9 cellular contexts compared by ENCODE assay signal in the genomic region with DNA sequence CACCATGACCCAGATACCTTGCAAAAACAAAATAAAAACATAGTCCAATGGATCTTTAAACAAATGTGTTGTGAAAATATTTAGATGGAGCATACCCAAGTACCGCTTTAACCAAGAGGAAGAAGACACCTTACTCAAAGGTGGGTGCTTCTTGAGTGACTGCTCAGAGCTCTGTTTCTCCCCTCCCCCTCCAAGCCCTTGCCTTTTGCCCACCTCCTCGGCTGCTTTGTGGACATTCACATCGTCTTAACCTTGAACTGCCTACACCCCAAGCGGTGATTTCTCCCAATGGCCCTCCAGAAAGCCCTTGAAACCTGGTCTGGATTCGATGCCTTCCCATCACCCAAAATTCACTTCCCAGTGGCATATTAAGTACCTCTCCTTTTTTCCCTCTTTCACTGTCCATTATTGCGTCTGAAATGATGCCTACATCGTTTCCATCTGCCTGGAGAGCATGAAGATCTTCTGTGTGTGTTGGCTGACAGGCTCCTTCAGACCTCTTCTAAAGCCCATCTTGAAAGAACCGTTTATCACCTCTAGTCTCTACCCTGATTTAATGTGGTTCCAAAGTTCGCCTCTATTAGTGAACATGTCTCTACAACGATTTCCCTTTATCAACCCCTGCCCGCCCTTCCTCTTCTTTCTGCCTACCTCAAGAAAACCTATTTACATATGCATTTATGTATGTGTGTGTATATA. TPM values are rescaled to one million over a fixed set of nuclear protein-coding genes. Genes with fewer than 3 reads are reported as not detected.
DNase-seq lines count a peak whose midpoint lies in the region; ATAC-seq, FAIRE-seq and TF ChIP-seq lines count a peak whose summit lies in the region.
"Had no signal": no experiment of that assay in that cellular context is flagged by ENCODE, and none has a peak within 500 bp of the region (broad histone marks: within the 10 kb centered on the region; RNA-seq: fewer than 3 reads in every experiment).

No MANE protein-coding gene starts in this region.

- no peak overlapping the region for H3K4me2 ChIP-seq in endothelial cell of umbilical vein (ENCODE audit: insufficient read depth, low read length)
- H3K4me2 ChIP-seq in parathyroid adenoma (ENCODE audit: low read length): no peak overlapping the region

- H3K27ac ChIP-seq in endothelial cell of umbilical vein (ENCODE audit: insufficient read depth, low read depth, low read length) (no peak overlapping the region), parathyroid adenoma (peak overlapping the region; percentile 29), thyroid gland (no peak overlapping the region)

- intact Hi-C loops in endothelial cell of umbilical vein (cut with micrococcal nuclease) (loop anchor here (1.0 kb wide), 1 partner anchor 128 kb away; no protein-coding TSS in a partner anchor), thyroid gland (cut with DNase I) (no loop called here)

- peak; percentile 5 for DNase-seq in NCI-H748 treated with DMSO at 0.1 percent for 48 hours (lab: John Stamatoyannopoulos, UW)
- DNase-seq in endothelial cell of umbilical vein (ENCODE audit: low read depth, low spot score): no peak
- no peak for DNase-seq in cerebellar cortex (ENCODE audit: low spot score)
- DNase-seq in BE2C: no peak
- no peak for DNase-seq in thyroid gland
- DNase-seq: hippocampal formation had no signal

- POLR2A ChIA-PET in endothelial cell of umbilical vein (lab: Charles Lee): no interaction called here

- H3K9me3 ChIP-seq in ES-I3 (ENCODE audit: control insufficient read depth, insufficient read depth, low read length) (no peaks in the 10 kb centered on the region), endothelial cell of umbilical vein (replicated peaks; ENCODE audit: control insufficient read depth, insufficient read depth, low read length) (no peaks in the 10 kb centered on the region), parathyroid adenoma (ENCODE audit: control insufficient read depth, low read length) (no peaks in the 10 kb centered on the region), BE2C (no peaks in the 10 kb centered on the region), thyroid gland (no peaks in the 10 kb centered on the region)

- TF ChIP-seq CTCF in endothelial cell of umbilical vein (IDR thresholded peaks at IDR 0.05; ENCODE audit: extremely low read depth in 1 of 2, insufficient read depth in 1 of 2, low read depth in 1 of 2, low read length in 2 of 2) (no peak), parathyroid adenoma (IDR thresholded peaks at IDR 0.05) (no peak), BE2C (IDR thresholded peaks at IDR 0.05; ENCODE audit: low read depth, low read length) (no peak), thyroid gland (IDR thresholded peaks at IDR 0.05) (no peak)

- H3K36me3 ChIP-seq in ES-I3 (ENCODE audit: insufficient read depth, low read length) (no peaks in the 10 kb centered on the region), endothelial cell of umbilical vein (ENCODE audit: control insufficient read depth in 2 of 2, extremely low read depth in 1 of 2, insufficient read depth in 2 of 2, low read length in 2 of 2) (no peaks in the 10 kb centered on the region), parathyroid adenoma (ENCODE audit: control insufficient read depth, insufficient read depth, low read length) (no peaks in the 10 kb centered on the region), BE2C (no peaks in the 10 kb centered on the region), thyroid gland (no peaks in the 10 kb centered on the region)

- no peaks in the 10 kb centered on the region for H4K20me1 ChIP-seq in endothelial cell of umbilical vein (replicated peaks; ENCODE audit: control insufficient read depth, extremely low read depth, insufficient read depth, low read length)

- no peaks in the 10 kb centered on the region for H3K79me2 ChIP-seq in endothelial cell of umbilical vein (ENCODE audit: control insufficient read depth, insufficient read depth, low read length)
- H3K79me2 ChIP-seq in parathyroid adenoma: no peaks in the 10 kb centered on the region

- no peak for ATAC-seq in HG03097 (IDR thresholded peaks at IDR 0.05; ENCODE audit: low FRiP score, unreplicated experiment)

- peak overlapping the region; percentile 86 for H3K9ac ChIP-seq in ES-I3 (ENCODE audit: low read depth, low read length)
- no peak overlapping the region for H3K9ac ChIP-seq in endothelial cell of umbilical vein (replicated peaks; ENCODE audit: extremely low read depth, insufficient read depth, low read length)
- no peak overlapping the region for H3K9ac ChIP-seq in parathyroid adenoma

- H3K4me3 ChIP-seq in endothelial cell of umbilical vein (replicated peaks in 1 of 3; ENCODE audit: insufficient read depth in 1 of 3, low read depth in 1 of 3, low read length in 3 of 3) (no peak overlapping the region), parathyroid adenoma (ENCODE audit: low read depth, low read length) (peak overlapping the region; percentile 32), BE2C (ENCODE audit: low read depth, low read length) (no peak overlapping the region), thyroid gland (replicated peaks in 1 of 3) (peak overlapping the region in 1 of 3 donors; percentile 62)

- dilution Hi-C loops in endothelial cell of umbilical vein (cut with MboI; ENCODE audit: extremely low pct_ligation_motif_present, low sequenced_read_pairs): no loop called here

- no peaks in the 10 kb centered on the region for H3K9me1 ChIP-seq in endothelial cell of umbilical vein (replicated peaks; ENCODE audit: control insufficient read depth, extremely low read depth, insufficient read depth, low read length)

- no TSS peak for BruUV-seq in endothelial cell of umbilical vein (replicated peaks; lab: Mats Ljungman, UMichigan)

- no peak overlapping the region for H2AFZ ChIP-seq in endothelial cell of umbilical vein (ENCODE audit: low read depth, low read length)
- H2AFZ ChIP-seq in parathyroid adenoma: no peak overlapping the region

- H3K27me3 ChIP-seq in endothelial cell of umbilical vein (ENCODE audit: control insufficient read depth in 2 of 2, insufficient read depth in 2 of 2, low read length in 2 of 2) (no peaks in the 10 kb centered on the region), parathyroid adenoma (ENCODE audit: control insufficient read depth, insufficient read depth, low read length) (no peaks in the 10 kb centered on the region), BE2C (peaks cover 36% of the 10 kb centered on the region), thyroid gland (no peaks in the 10 kb centered on the region)

- WGBS in thyroid gland, 2 donors: 59 to 60% methylated on average over 11 of the region's 11 CpGs

- CTCF ChIA-PET in endothelial cell of umbilical vein (lab: Charles Lee): interaction anchor here (1.7 kb wide), 1 partner anchor 11 kb away, joined by 5 read pairs; no protein-coding TSS in a partner anchor

- FAIRE-seq in endothelial cell of umbilical vein (lab: Jason Lieb, UNC): no peak

- no peaks in the 10 kb centered on the region; the same call in 1 of the 2 replicates for H3K4me1 ChIP-seq in ES-I3 (ENCODE audit: insufficient read depth, low read length)
- H3K4me1 ChIP-seq in endothelial cell of umbilical vein (ENCODE audit: control insufficient read depth, extremely low read depth, insufficient read depth, low read length): peaks cover 9% of the 10 kb centered on the region
- no peaks in the 10 kb centered on the region for H3K4me1 ChIP-seq in parathyroid adenoma
- no peaks in the 10 kb centered on the region for H3K4me1 ChIP-seq in BE2C
- H3K4me1 ChIP-seq in thyroid gland: peaks cover 3 to 8% of the 10 kb centered on the region in 2 donors

- no peak for TF ChIP-seq POLR2A in endothelial cell of umbilical vein (IDR thresholded peaks at IDR 0.05; ENCODE audit: low read depth, low read length)
- no peak for TF ChIP-seq POLR2A in thyroid gland (IDR thresholded peaks at IDR 0.05)

TF ChIP-seq in endothelial cell of umbilical vein, 7 proteins besides CTCF, POLR2A, EP300 and RAD21:
- TF ChIP-seq MYC (IDR thresholded peaks at IDR 0.05; ENCODE audit: low read depth, low read length) (no peak), POLR2AphosphoS5 (IDR thresholded peaks at IDR 0.05; ENCODE audit: insufficient read depth, low read depth, low read length) (no peak), MAX (IDR thresholded peaks at IDR 0.05; ENCODE audit: insufficient read depth, insufficient read length) (no peak), FOS (IDR thresholded peaks at IDR 0.05; ENCODE audit: borderline replicate concordance, insufficient read depth, low read length) (no peak), GATA2 (IDR thresholded peaks at IDR 0.05; ENCODE audit: insufficient read depth, insufficient read length, low read depth, low read length) (no peak), JUN (IDR thresholded peaks at IDR 0.05; ENCODE audit: borderline replicate concordance, insufficient read depth, insufficient read length, low read depth) (no peak), EZH2 (IDR thresholded peaks at IDR 0.05; ENCODE audit: borderline replicate concordance, low read depth, low read length, severe bottlenecking) (peak; percentile 8)
TF ChIP-seq in endothelial cell of umbilical vein: peak in this region for 1.

RNA-seq across cellular contexts. Expression of gene GPRIN3, which starts 1.0 kb away (rescaled TPM):
- total RNA-seq in endothelial cell of umbilical vein (2.2 and 2.4 TPM in 2 replicates), thyroid gland (1 to 10 TPM; 1.2 to 7.5 (median 4.0) TPM)
- 0.16 and 0.17 TPM in 2 replicates for polyA plus RNA-seq in endothelial cell of umbilical vein
- polyA plus RNA-seq in endothelial cell of umbilical vein (2011; cell fraction: cytosol; rRNA removed): 0.18 and 0.22 TPM in 2 replicates
- 0.56 and 0.70 TPM in 2 replicates for polyA plus RNA-seq in endothelial cell of umbilical vein (2011; cell fraction: nucleus; rRNA removed)
- 0.20 and 0.43 TPM in 2 replicates for polyA plus RNA-seq in endothelial cell of umbilical vein (2012)
- 1.6 and 2.1 TPM in 2 replicates for polyA minus RNA-seq in endothelial cell of umbilical vein
- polyA minus RNA-seq in endothelial cell of umbilical vein (2011; cell fraction: cytosol; rRNA and poly(A)+ RNA removed): not detected
- polyA minus RNA-seq in endothelial cell of umbilical vein (2011; cell fraction: nucleus; rRNA and poly(A)+ RNA removed): 1.5 and 2.6 TPM in 2 replicates
- polyA plus RNA-seq in BE2C (2012; ENCODE audit: insufficient read depth, insufficient read length, low read depth): 0.08 TPM
